In the genomic region with DNA sequence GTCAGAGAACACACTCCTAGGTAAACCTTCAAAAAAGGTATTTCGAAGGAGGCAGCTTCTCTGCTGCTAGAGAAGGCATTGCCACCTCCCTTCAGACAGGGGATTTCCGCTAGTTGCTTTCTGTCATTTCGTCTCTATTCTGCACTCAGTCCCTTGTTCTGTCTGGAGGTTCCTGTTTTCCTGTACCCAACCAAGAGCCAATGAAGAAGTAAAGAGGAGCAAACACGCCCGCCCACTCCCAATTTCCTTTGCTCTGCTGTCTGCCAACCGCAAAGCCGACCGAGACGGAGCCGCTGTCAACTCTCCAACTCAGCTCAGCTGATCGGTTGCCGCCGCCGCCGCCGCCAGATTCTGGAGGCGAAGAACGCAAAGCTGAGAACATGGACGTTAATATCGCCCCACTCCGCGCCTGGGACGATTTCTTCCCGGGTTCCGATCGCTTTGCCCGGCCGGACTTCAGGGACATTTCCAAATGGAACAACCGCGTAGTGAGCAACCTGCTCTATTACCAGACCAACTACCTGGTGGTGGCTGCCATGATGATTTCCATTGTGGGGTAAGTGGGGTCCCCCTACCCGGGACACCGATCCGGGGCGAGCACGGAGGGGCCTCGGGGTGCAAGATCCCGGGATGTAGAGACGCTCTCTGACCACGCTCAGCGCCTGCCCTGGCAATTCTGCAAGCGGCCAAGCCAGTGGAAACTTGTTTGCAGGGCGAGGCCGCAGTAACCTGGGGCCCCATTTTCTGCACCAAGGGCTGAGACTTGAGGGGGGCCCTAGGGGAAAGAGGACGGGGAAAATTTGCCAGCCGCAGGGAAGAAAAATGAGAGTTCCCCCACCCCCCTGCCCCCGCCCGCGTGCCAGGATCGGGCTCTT, we compare ENCODE assay signal across 8 cellular contexts. TPM values are rescaled to one million over a fixed set of nuclear protein-coding genes. Genes with fewer than 3 reads are reported as not detected.
A peak's percentile ranks its signal among the peaks of the same experiment; 100 is the strongest.
DNase-seq lines count a peak whose midpoint lies in the region; TF ChIP-seq lines count a peak whose summit lies in the region.

A gene with protein sequence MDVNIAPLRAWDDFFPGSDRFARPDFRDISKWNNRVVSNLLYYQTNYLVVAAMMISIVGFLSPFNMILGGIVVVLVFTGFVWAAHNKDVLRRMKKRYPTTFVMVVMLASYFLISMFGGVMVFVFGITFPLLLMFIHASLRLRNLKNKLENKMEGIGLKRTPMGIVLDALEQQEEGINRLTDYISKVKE (plus strand): TSS at position 270 of the 875 bp plus-strand sequence. CDS start 111 bp downstream, at position 381.

- no peaks in the 10 kb centered on the region for H3K9me3 ChIP-seq in thymus (ENCODE audit: control insufficient read depth)

- peaks cover 81% of the 10 kb centered on the region for H3K4me1 Mint-ChIP-seq in activated naive CD8-positive, alpha-beta T cell (ENCODE audit: low read depth)
- H3K4me1 Mint-ChIP-seq in glutamatergic neuron (ENCODE audit: low read depth, unreplicated experiment) = peaks cover 26% of the 10 kb centered on the region
- peaks cover 77% of the 10 kb centered on the region for H3K4me1 Mint-ChIP-seq in osteocyte (ENCODE audit: unreplicated experiment)

- POLR2A ChIA-PET in HEK293T (lab: Yijun Ruan, JAX) = interaction anchor here (1.1 to 2.6 kb wide), 2 partner anchors 8 to 32 kb away, joined by 4 to 7 read pairs; a partner anchor contains a TSS

- H3K9me3 Mint-ChIP-seq in activated naive CD8-positive, alpha-beta T cell (ENCODE audit: low read depth) = no peaks in the 10 kb centered on the region
- peaks cover 3% of the 10 kb centered on the region for H3K9me3 Mint-ChIP-seq in glutamatergic neuron (ENCODE audit: unreplicated experiment)
- no peaks in the 10 kb centered on the region for H3K9me3 Mint-ChIP-seq in osteocyte (ENCODE audit: unreplicated experiment)

- no peaks in the 10 kb centered on the region for H3K36me3 Mint-ChIP-seq in activated naive CD8-positive, alpha-beta T cell
- H3K36me3 Mint-ChIP-seq in glutamatergic neuron (ENCODE audit: unreplicated experiment) (no peaks in the 10 kb centered on the region), osteocyte (ENCODE audit: unreplicated experiment) (no peaks in the 10 kb centered on the region)

- H3K4me3 Mint-ChIP-seq in activated naive CD8-positive, alpha-beta T cell = peak within 1 kb of the TSS; percentile 96
- H3K4me3 Mint-ChIP-seq in glutamatergic neuron (ENCODE audit: unreplicated experiment) = peak within 1 kb of the TSS; percentile 91
- peak within 1 kb of the TSS; percentile 92 for H3K4me3 Mint-ChIP-seq in osteocyte (ENCODE audit: unreplicated experiment)

- peak; percentile 46 for DNase-seq in GM04503 (ENCODE audit: low read depth)
- peak; percentile 82 for DNase-seq in HEK293T (ENCODE audit: extremely low spot score)
- peak; percentile 97 for DNase-seq in NB4 (ENCODE audit: low read depth)
- peak; percentile 99 for DNase-seq in SKM-1 treated with dmso at 0.1 percent for 144 hours (lab: John Stamatoyannopoulos, UW; ENCODE audit: unreplicated experiment)
- peak; percentile 95 for DNase-seq in glutamatergic neuron
- DNase-seq in osteocyte (ENCODE audit: extremely low spot score, unreplicated experiment) = peak; percentile 95

- peaks cover 3% of the 10 kb centered on the region for H3K36me3 ChIP-seq in thymus (ENCODE audit: control insufficient read depth, insufficient read depth)

- H3K27me3 Mint-ChIP-seq in activated naive CD8-positive, alpha-beta T cell = no peaks in the 10 kb centered on the region
- H3K27me3 Mint-ChIP-seq in glutamatergic neuron (ENCODE audit: unreplicated experiment) (peaks cover 2% of the 10 kb centered on the region), osteocyte (ENCODE audit: unreplicated experiment) (no peaks in the 10 kb centered on the region)

- peak within 1 kb of the TSS; percentile 99 for H3K27ac Mint-ChIP-seq in activated naive CD8-positive, alpha-beta T cell
- peak within 1 kb of the TSS; percentile 89 for H3K27ac Mint-ChIP-seq in glutamatergic neuron (ENCODE audit: unreplicated experiment)
- peak within 1 kb of the TSS; percentile 98 for H3K27ac Mint-ChIP-seq in osteocyte (ENCODE audit: unreplicated experiment)

- peak within 1 kb of the TSS; percentile 93 for H3K27ac ChIP-seq in thymus (ENCODE audit: low read depth)

- CTCF ChIA-PET in HEK293T (lab: Yijun Ruan, JAX) = interaction anchor here (0.5 kb wide), 1 partner anchor 16 kb away, joined by 3 read pairs; no protein-coding TSS in a partner anchor

- H3K4me3 ChIP-seq in NB4 (ENCODE audit: low read depth, low read length) = peak within 1 kb of the TSS; percentile 84
- H3K4me3 ChIP-seq in thymus (ENCODE audit: low read length) = peak within 1 kb of the TSS; percentile 97

- no peaks in the 10 kb centered on the region for H3K27me3 ChIP-seq in thymus (ENCODE audit: control insufficient read depth, insufficient read depth)

- no peak for TF ChIP-seq CTCF in NB4 (IDR thresholded peaks at IDR 0.05; ENCODE audit: low read depth, low read length)
- TF ChIP-seq CTCF in glutamatergic neuron (IDR thresholded peaks at IDR 0.05; ENCODE audit: partially characterized antibody, unreplicated experiment) = no peak
- no peak for TF ChIP-seq CTCF in osteocyte (IDR thresholded peaks at IDR 0.05)

- TF ChIP-seq POLR2A in NB4 (IDR thresholded peaks at IDR 0.05; ENCODE audit: extremely low read depth, insufficient read length) = peak; percentile 32

- WGBS in thymus = under 1% methylated on average over 49 of the region's 49 CpGs

- peaks cover 20% of the 10 kb centered on the region for H3K4me1 ChIP-seq in thymus (ENCODE audit: control insufficient read depth, insufficient read depth, low read length)

TF ChIP-seq in HEK293T, 16 proteins besides CTCF, POLR2A, EP300 and RAD21:
- TF ChIP-seq LEF1 (IDR thresholded peaks at IDR 0.05; ENCODE audit: borderline replicate concordance) (no peak), L3MBTL2 (conservative IDR thresholded peaks at IDR 0.05) (0 out of 2 replicates have a peak, but pooled peaks have one; percentile 22)
- TF ChIP-seq, protein P1, sequence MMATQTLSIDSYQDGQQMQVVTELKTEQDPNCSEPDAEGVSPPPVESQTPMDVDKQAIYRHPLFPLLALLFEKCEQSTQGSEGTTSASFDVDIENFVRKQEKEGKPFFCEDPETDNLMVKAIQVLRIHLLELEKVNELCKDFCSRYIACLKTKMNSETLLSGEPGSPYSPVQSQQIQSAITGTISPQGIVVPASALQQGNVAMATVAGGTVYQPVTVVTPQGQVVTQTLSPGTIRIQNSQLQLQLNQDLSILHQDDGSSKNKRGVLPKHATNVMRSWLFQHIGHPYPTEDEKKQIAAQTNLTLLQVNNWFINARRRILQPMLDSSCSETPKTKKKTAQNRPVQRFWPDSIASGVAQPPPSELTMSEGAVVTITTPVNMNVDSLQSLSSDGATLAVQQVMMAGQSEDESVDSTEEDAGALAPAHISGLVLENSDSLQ (IDR thresholded peaks at IDR 0.05) = peak; percentile 77
TF ChIP-seq in HEK293T: peak in this region for 2.

RNA-seq across cellular contexts. Expression of the gene that starts here (rescaled TPM):
- total RNA-seq in glutamatergic neuron (ENCODE audit: unreplicated experiment) (74.0 TPM), osteocyte (116 and 121 TPM in 2 replicates)
- polyA plus RNA-seq in thymus = 130 TPM

Comparison
In these comparisons a context has a peak if more than half of its experiments do, and no peak if none do; other contexts are left out.
1. Peak in every context shown above with its lines: DNase-seq, H3K4me3 ChIP-seq and H3K27ac ChIP-seq.
2. DNase-seq: peak in every context shown above with its lines; median percentile 99 in SKM-1 treated with dmso at 0.1 percent for 144 hours; 97 in NB4; 95 in glutamatergic neuron; 95 in osteocyte; 82 in HEK293T; 46 in GM04503.